ENCODE assay signal across 17 cellular contexts in the genomic region with DNA sequence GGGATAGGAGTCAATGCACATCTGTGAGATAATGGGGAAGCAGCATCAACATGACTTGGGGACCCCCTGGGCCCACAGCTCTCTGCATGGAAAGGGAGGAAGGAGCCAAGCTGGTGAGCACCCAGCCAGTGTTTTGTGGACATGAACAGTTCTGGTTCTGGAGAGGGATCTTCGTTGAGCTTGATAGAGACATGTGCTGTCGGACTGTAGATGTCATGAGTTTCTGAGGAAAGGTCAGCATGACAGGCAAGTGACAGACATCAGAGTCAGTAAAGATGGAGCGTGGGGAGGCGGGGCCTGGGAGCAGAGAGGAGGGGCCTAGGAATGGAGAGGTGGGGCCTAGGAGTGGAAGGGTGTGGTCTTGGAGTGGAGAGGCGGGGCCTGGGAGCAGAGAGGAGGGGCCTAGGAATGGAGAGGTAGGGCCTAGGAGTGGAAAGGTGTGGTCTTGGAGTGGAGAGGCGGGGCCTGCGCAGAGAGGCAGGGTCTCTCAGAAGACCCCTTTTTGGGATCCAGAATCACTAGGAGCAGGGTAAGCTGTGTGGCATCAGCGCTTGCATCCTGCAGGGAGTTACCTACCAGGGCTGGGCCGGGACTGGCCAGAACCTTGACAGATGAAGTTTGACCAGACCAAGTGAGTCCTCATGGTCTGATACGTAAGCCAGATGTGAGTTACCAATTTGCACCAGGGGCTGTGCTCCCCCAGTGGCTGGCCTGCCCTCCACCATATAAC. TPM values are rescaled to one million over a fixed set of nuclear protein-coding genes. Genes with fewer than 3 reads are reported as not detected.
DNase-seq lines count a peak whose midpoint lies in the region; ATAC-seq, FAIRE-seq and TF ChIP-seq lines count a peak whose summit lies in the region.
"Had no signal": no experiment of that assay in that cellular context is flagged by ENCODE, and none has a peak within 500 bp of the region (broad histone marks: within the 10 kb centered on the region; RNA-seq: fewer than 3 reads in every experiment).

No MANE protein-coding gene starts in this region.

- H3K27me3 ChIP-seq in HCT116 (ENCODE audit: insufficient read depth, low read length) (no peaks in the 10 kb centered on the region), astrocyte (ENCODE audit: insufficient read depth, low read length) (no peaks in the 10 kb centered on the region)
- H3K27me3 ChIP-seq: brain microvascular endothelial cell, SJCRH30 had no signal

- H3K4me3 ChIP-seq in HCT116 (replicated peaks in 1 of 2; ENCODE audit: low read depth in 1 of 2, low read length in 2 of 2), result no peak overlapping the region
- no peak overlapping the region for H3K4me3 ChIP-seq in astrocyte (ENCODE audit: insufficient read depth, low read depth, low read length)
- no peak overlapping the region for H3K4me3 ChIP-seq in mucosa of descending colon
- H3K4me3 ChIP-seq: psoas muscle, SJCRH30 had no signal

- H2AFZ ChIP-seq in HCT116 (ENCODE audit: low read depth, low read length, poor library complexity, severe bottlenecking) (no peak overlapping the region), astrocyte (ENCODE audit: low read depth, low read length) (no peak overlapping the region)

- H3K27me3 Mint-ChIP-seq in astrocyte (ENCODE audit: low read depth, unreplicated experiment), result no peaks in the 10 kb centered on the region
- H3K27me3 Mint-ChIP-seq: naive thymus-derived CD4-positive, alpha-beta T cell had no signal

- CTCF ChIA-PET in HCT116 (lab: Charles Lee), result no interaction called here

- no peaks in the 10 kb centered on the region for H3K9me2 ChIP-seq in HCT116 (ENCODE audit: insufficient read depth)

- peak; percentile 95 for ATAC-seq in HCT116
- ATAC-seq in mucosa of descending colon, result peak; percentile 40
- ATAC-seq in HG03196 (IDR thresholded peaks at IDR 0.05; ENCODE audit: unreplicated experiment), result no peak
- ATAC-seq in GM21360 (IDR thresholded peaks at IDR 0.05; ENCODE audit: unreplicated experiment), result no peak
- ATAC-seq in HG02623 (IDR thresholded peaks at IDR 0.05; ENCODE audit: unreplicated experiment), result no peak
- ATAC-seq: CD8-positive, alpha-beta T cell had no signal

- BruUV-seq in HCT116 (replicated peaks; lab: Mats Ljungman, UMichigan), result no TSS peak

- H3K4me2 ChIP-seq in HCT116 (ENCODE audit: low read length) (no peak overlapping the region), astrocyte (ENCODE audit: low read length) (no peak overlapping the region)

- no peak for FAIRE-seq in astrocyte (lab: Jason Lieb, UNC)

- H4K20me1 ChIP-seq in HCT116 (ENCODE audit: insufficient read depth) (no peaks in the 10 kb centered on the region), astrocyte (ENCODE audit: insufficient read depth, low read length) (peaks cover 7% of the 10 kb centered on the region)

- TF ChIP-seq CTCF in HCT116 (IDR thresholded peaks at IDR 0.05 in 2 of 3, conservative IDR thresholded peaks at IDR 0.05 in 1 of 3; ENCODE audit: borderline replicate concordance in 1 of 3, insufficient read depth in 1 of 3, low read depth in 2 of 3, low read length in 2 of 3) (no peak), astrocyte (IDR thresholded peaks at IDR 0.05; ENCODE audit: insufficient read depth, low read depth, low read length) (no peak), mucosa of descending colon (IDR thresholded peaks at IDR 0.05) (no peak)

- H3K9me3 ChIP-seq in HCT116 (ENCODE audit: control insufficient read depth in 1 of 2, insufficient read depth in 1 of 2, low read depth in 1 of 2, low read length in 2 of 2) (no peaks in the 10 kb centered on the region), astrocyte (ENCODE audit: insufficient read depth, low read depth, low read length) (no peaks in the 10 kb centered on the region), mucosa of descending colon (no peaks in the 10 kb centered on the region)
- H3K9me3 ChIP-seq: psoas muscle had no signal

- H3K4me1 ChIP-seq in HCT116 (ENCODE audit: control insufficient read depth in 1 of 2, insufficient read depth in 2 of 2, low read length in 2 of 2) (no peaks in the 10 kb centered on the region), astrocyte (ENCODE audit: insufficient read depth, low read length) (no peaks in the 10 kb centered on the region), mucosa of descending colon (ENCODE audit: low read depth) (no peaks in the 10 kb centered on the region)
- H3K4me1 ChIP-seq: psoas muscle, SJCRH30 had no signal

- H3K27ac ChIP-seq in HCT116 (ENCODE audit: low read depth, low read length) (no peak overlapping the region), astrocyte (ENCODE audit: low read depth, low read length) (no peak overlapping the region)
- H3K27ac ChIP-seq: brain microvascular endothelial cell, psoas muscle, SJCRH30 had no signal

- H3K36me3 ChIP-seq in HCT116 (ENCODE audit: control insufficient read depth in 1 of 2, insufficient read depth in 2 of 2, low read length in 2 of 2), result peaks cover 0 to 13% of the 10 kb centered on the region in 2 experiments; a peak in 1 of 4 replicates
- H3K36me3 ChIP-seq in astrocyte (ENCODE audit: insufficient read depth, low read length), result peaks cover 3% of the 10 kb centered on the region
- no peaks in the 10 kb centered on the region for H3K36me3 ChIP-seq in mucosa of descending colon (ENCODE audit: low read depth)

- H3K9ac ChIP-seq in HCT116 (ENCODE audit: low read length) (no peak overlapping the region), astrocyte (ENCODE audit: low read length) (no peak overlapping the region)

- POLR2A ChIA-PET in HCT116 (lab: Charles Lee), result no interaction called here

- TF ChIP-seq POLR2A in HCT116 (IDR thresholded peaks at IDR 0.05; ENCODE audit: borderline replicate concordance, extremely low read depth, insufficient read depth, insufficient read length), result no peak

- TF ChIP-seq RAD21 in HCT116 (IDR thresholded peaks at IDR 0.05; ENCODE audit: low read depth), result no peak

- peak; percentile 28 for DNase-seq in activated CD4-positive, alpha-beta T cell treated with anti-CD3 and anti-CD28 coated beads for 48 hours
- DNase-seq in activated CD4-positive, alpha-beta T cell treated with anti-CD3 and anti-CD28 coated beads, Interleukin-2, amount 50 U/mL, for 1 hour, result no peak
- DNase-seq in HCT116 (ENCODE audit: low read depth, low spot score) (no peak), astrocyte (ENCODE audit: low read depth) (no peak), mucosa of descending colon (no peak)
- DNase-seq: activated naive CD4-positive, alpha-beta T cell treated with anti-CD3 and anti-CD28 coated beads for 36 hours; brain microvascular endothelial cell; CD8-positive, alpha-beta T cell; naive thymus-derived CD4-positive, alpha-beta T cell; psoas muscle; T1000 had no signal

- RAD21 ChIA-PET in HCT116 (lab: Charles Lee; ENCODE audit: low non-redundant PET in 1 of 2, low total read pairs in 2 of 2, uncharacterized antibody in 2 of 2, unreplicated experiment in 2 of 2), result no interaction called here

- peak overlapping the region; percentile 19 for H3K27ac Mint-ChIP-seq in astrocyte (ENCODE audit: unreplicated experiment)
- H3K27ac Mint-ChIP-seq: activated naive CD4-positive, alpha-beta T cell treated with anti-CD3 and anti-CD28 coated beads for 36 hours; CD8-positive, alpha-beta T cell had no signal

- H3K79me2 ChIP-seq in HCT116 (ENCODE audit: insufficient read depth, low read length) (no peaks in the 10 kb centered on the region), astrocyte (ENCODE audit: insufficient read depth, low read length) (peaks cover 8% of the 10 kb centered on the region)

- H3K36me3 Mint-ChIP-seq in astrocyte (ENCODE audit: low read depth, unreplicated experiment), result peaks cover 24% of the 10 kb centered on the region

- intact Hi-C loops in HCT116 (cut with micrococcal nuclease), result no loop called here
- intact Hi-C loops in mucosa of descending colon (cut with DNase I, micrococcal nuclease), result no loop called here

- no peaks in the 10 kb centered on the region for H3K9me3 Mint-ChIP-seq in astrocyte (ENCODE audit: unreplicated experiment)
- H3K9me3 Mint-ChIP-seq: CD8-positive, alpha-beta T cell had no signal

- H3K4me1 Mint-ChIP-seq in astrocyte (ENCODE audit: low read depth, unreplicated experiment), result no peaks in the 10 kb centered on the region

- no peak overlapping the region for H3K4me3 Mint-ChIP-seq in astrocyte (ENCODE audit: unreplicated experiment)
- H3K4me3 Mint-ChIP-seq: activated naive CD4-positive, alpha-beta T cell treated with anti-CD3 and anti-CD28 coated beads for 36 hours; CD8-positive, alpha-beta T cell; naive thymus-derived CD4-positive, alpha-beta T cell had no signal

TF ChIP-seq in HCT116, 20 proteins besides CTCF, POLR2A, EP300 and RAD21:
- TF ChIP-seq, protein P1, sequence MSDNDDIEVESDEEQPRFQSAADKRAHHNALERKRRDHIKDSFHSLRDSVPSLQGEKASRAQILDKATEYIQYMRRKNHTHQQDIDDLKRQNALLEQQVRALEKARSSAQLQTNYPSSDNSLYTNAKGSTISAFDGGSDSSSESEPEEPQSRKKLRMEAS (IDR thresholded peaks at IDR 0.05), result no peak
- TF ChIP-seq SIN3A (IDR thresholded peaks at IDR 0.05; ENCODE audit: low read depth) (no peak), ELF1 (IDR thresholded peaks at IDR 0.05; ENCODE audit: borderline replicate concordance, low read depth) (no peak), SRF (IDR thresholded peaks at IDR 0.05; ENCODE audit: low read depth) (no peak), EZH2 (IDR thresholded peaks at IDR 0.05) (no peak), YY1 (IDR thresholded peaks at IDR 0.05; ENCODE audit: extremely low read depth, insufficient replicate concordance, low read depth, low read length) (no peak), SP1 (IDR thresholded peaks at IDR 0.05; ENCODE audit: low read depth) (no peak), CBX3 (IDR thresholded peaks at IDR 0.05; ENCODE audit: low read depth) (no peak), ZFX (IDR thresholded peaks at IDR 0.05) (no peak)
- TF ChIP-seq, protein P2, sequence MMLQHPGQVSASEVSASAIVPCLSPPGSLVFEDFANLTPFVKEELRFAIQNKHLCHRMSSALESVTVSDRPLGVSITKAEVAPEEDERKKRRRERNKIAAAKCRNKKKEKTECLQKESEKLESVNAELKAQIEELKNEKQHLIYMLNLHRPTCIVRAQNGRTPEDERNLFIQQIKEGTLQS (IDR thresholded peaks at IDR 0.05), result no peak

RNA-seq across cellular contexts. Expression of a gene that starts 33.7 kb away (rescaled TPM):
- 38.6 TPM for total RNA-seq in HCT116 (2021; ENCODE audit: unreplicated experiment)
- 25.0 and 29.6 TPM in 2 replicates for polyA plus RNA-seq in HCT116 (2012)
- total RNA-seq in astrocyte, result 53.0 and 53.4 TPM in 2 replicates
- total RNA-seq in mucosa of descending colon, result 10 to 100 TPM; 57.2 to 74.4 (median 65.8) TPM

RNA-seq across cellular contexts. Expression of a gene that starts 33.8 kb away (rescaled TPM):
- total RNA-seq in HCT116 (2021; ENCODE audit: unreplicated experiment) (34.5 TPM), astrocyte (23.7 and 26.3 TPM in 2 replicates), mucosa of descending colon (10 to 100 TPM; 23.3 to 32.1 (median 25.9) TPM)
- 25.5 and 29.2 TPM in 2 replicates for polyA plus RNA-seq in HCT116 (2012)

RNA-seq across cellular contexts. Expression of a gene that starts 43.3 kb away (rescaled TPM):
- total RNA-seq in HCT116 (2021; ENCODE audit: unreplicated experiment) (not detected), astrocyte (4.4 and 6.2 TPM in 2 replicates), mucosa of descending colon (under 1 TPM in 1 of 3 donors, not detected in 2; 0.35 TPM)
- not detected in 2 replicates for polyA plus RNA-seq in HCT116 (2012)
- total RNA-seq: activated naive CD4-positive, alpha-beta T cell treated with anti-CD3 and anti-CD28 coated beads for 36 hours; CD8-positive, alpha-beta T cell; dermis microvascular lymphatic vessel endothelial cell; liver; naive thymus-derived CD4-positive, alpha-beta T cell; psoas muscle had no signal
- polyA plus RNA-seq: liver; naive thymus-derived CD4-positive, alpha-beta T cell; psoas muscle had no signal

Comparison
In these comparisons a context has a peak if more than half of its experiments do, and no peak if none do; other contexts are left out.
1. ATAC-seq: peak in HCT116 (single experiment) and mucosa of descending colon (single experiment); none in HG03196 (single experiment), GM21360 (single experiment) and HG02623 (single experiment).